8 cellular contexts compared by ENCODE assay signal in the genomic region with DNA sequence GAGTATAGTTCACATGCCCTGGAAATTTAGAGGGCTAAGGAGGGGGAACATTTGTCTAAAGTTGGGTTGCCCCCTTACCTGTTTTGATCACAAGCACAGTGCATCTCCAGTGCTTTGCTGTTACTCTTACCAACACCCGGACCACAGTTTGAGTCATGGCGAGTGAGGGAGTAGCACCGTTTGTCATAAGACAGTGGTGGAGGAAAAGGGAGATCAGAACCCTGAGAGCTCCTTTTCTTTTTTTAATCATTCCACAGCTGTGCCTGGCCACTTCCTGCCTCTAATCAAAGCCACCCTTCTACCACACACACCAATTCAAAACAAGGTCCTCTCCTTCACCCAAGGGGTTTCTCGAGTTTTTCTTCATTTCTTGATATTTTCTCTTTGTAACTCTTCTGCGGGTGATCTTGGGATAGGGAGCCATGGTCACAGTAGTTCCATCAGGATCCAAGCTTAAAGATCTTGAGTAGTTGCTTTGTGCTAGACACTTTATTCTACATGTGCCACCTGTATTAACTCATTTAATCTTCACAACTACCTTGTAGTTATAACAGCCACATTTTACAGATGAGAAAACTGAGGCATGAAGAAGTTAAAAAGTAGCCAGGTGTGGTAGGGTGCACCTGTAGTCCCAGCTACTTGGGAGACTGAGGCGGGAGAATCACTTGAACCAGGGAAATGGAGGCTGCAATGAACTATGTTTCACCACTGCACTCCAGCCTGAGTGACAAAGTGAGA. TPM values are rescaled to one million over a fixed set of nuclear protein-coding genes. Genes with fewer than 3 reads are reported as not detected.
DNase-seq lines count a peak whose midpoint lies in the region; ATAC-seq and TF ChIP-seq lines count a peak whose summit lies in the region.

No MANE protein-coding gene starts in this region.

- H3K79me2 ChIP-seq in mammary epithelial cell (ENCODE audit: insufficient read depth, low read length) (no peaks in the 10 kb centered on the region), H9 (ENCODE audit: insufficient read depth, low read length) (no peaks in the 10 kb centered on the region)

- H4K5ac ChIP-seq in H9 (ENCODE audit: insufficient read length, low read depth, low read length), result no peak overlapping the region

- TF ChIP-seq CTCF in mammary epithelial cell (conservative IDR thresholded peaks at IDR 0.05 in 1 of 2, IDR thresholded peaks at IDR 0.05 in 1 of 2; ENCODE audit: extremely low read depth in 1 of 2, insufficient read depth in 1 of 2, low read depth in 1 of 2, low read length in 2 of 2) (no peak), H9 (conservative IDR thresholded peaks at IDR 0.05) (no peak)

- H2BK12ac ChIP-seq in H9 (ENCODE audit: insufficient read length, low read depth, low read length), result no peak overlapping the region

- DNase-seq in T-cell, result peak in 29 of 34 experiments; percentile 8 to 63 (median 33)
- DNase-seq in mammary epithelial cell, result peak; percentile 38
- peak; percentile 68 for DNase-seq in stimulated activated CD4-positive, alpha-beta T cell treated with anti-CD3 and anti-CD28 coated beads, Interleukin-15, amount 100 ng/mL, for 24 hours
- DNase-seq in NCI-H526 (lab: John Stamatoyannopoulos, UW), result no peak
- DNase-seq in amygdala (lab: John Stamatoyannopoulos, UW), result no peak
- no peak for DNase-seq in H9

- no peak overlapping the region for H2BK15ac ChIP-seq in H9 (ENCODE audit: low read depth, low read length)

- H3K23me2 ChIP-seq in H9 (ENCODE audit: insufficient read length, low read depth, low read length, poor library complexity, severe bottlenecking), result no peaks in the 10 kb centered on the region

- H3K4me1 ChIP-seq in mammary epithelial cell (ENCODE audit: insufficient read depth, low read length) (peaks cover 17% of the 10 kb centered on the region), H9 (ENCODE audit: insufficient read depth, low read length) (peaks cover 10% of the 10 kb centered on the region)

- no peak overlapping the region for H2BK5ac ChIP-seq in H9 (ENCODE audit: insufficient read length, low read length)

- no peak overlapping the region for H3K4ac ChIP-seq in H9 (ENCODE audit: low read depth, low read length)

- H3K9me3 Mint-ChIP-seq in T-cell (no peaks in the 10 kb centered on the region), H9 (no peaks in the 10 kb centered on the region)

- H2BK120ac ChIP-seq in H9 (ENCODE audit: low read depth, low read length, poor library complexity, severe bottlenecking), result no peak overlapping the region

- H3K27me3 Mint-ChIP-seq in T-cell, result no peaks in the 10 kb centered on the region
- peaks cover 1% of the 10 kb centered on the region for H3K27me3 Mint-ChIP-seq in H9 (ENCODE audit: low read depth)

- POLR2A ChIA-PET in T-cell (lab: Charles Lee), result no interaction called here

- no peak overlapping the region for H4K8ac ChIP-seq in H9 (replicated peaks; ENCODE audit: insufficient read length, low read depth, low read length)

- H2BK20ac ChIP-seq in H9 (ENCODE audit: low read depth, low read length, poor library complexity, severe bottlenecking), result no peak overlapping the region

- no peak overlapping the region for H3K56ac ChIP-seq in H9 (ENCODE audit: insufficient read length, low read depth, low read length)

- H3K9me3 ChIP-seq in mammary epithelial cell (replicated peaks; ENCODE audit: insufficient read depth, low read length) (no peaks in the 10 kb centered on the region), H9 (ENCODE audit: control insufficient read depth, low read depth, low read length) (no peaks in the 10 kb centered on the region)

- no peak overlapping the region for H3K23ac ChIP-seq in H9 (ENCODE audit: insufficient read length, low read depth, low read length)

- H3K36me3 Mint-ChIP-seq in T-cell (no peaks in the 10 kb centered on the region), H9 (ENCODE audit: insufficient read depth in 1 of 3, low read depth in 3 of 3) (no peaks in the 10 kb centered on the region)

- ATAC-seq in T-cell (replicated peaks in 1 of 4), result peak; percentile 48 to 58 (median 52)
- ATAC-seq in HG02884 (IDR thresholded peaks at IDR 0.05; ENCODE audit: unreplicated experiment), result no peak

- H3K9ac ChIP-seq in mammary epithelial cell (ENCODE audit: insufficient read depth, low read length) (no peak overlapping the region), H9 (ENCODE audit: extremely low read depth, insufficient read length, low read length) (no peak overlapping the region)

- peak overlapping the region; percentile 71 to 84 (median 77) for H3K4me3 Mint-ChIP-seq in T-cell
- H3K4me3 Mint-ChIP-seq in H9, result no peak overlapping the region

- H3K14ac ChIP-seq in H9 (ENCODE audit: insufficient read depth, low read length), result no peak overlapping the region

- no peak overlapping the region for H4K91ac ChIP-seq in H9 (ENCODE audit: insufficient read length, low read depth, low read length)

- intact Hi-C loops in mammary epithelial cell (cut with micrococcal nuclease), result loop anchor here (2.0 kb wide), 1 partner anchor 15 kb away; a partner anchor contains a TSS

- H2AK5ac ChIP-seq in H9 (ENCODE audit: insufficient read length, low read length), result no peak overlapping the region

- H3K4me2 ChIP-seq in mammary epithelial cell (ENCODE audit: insufficient read depth, low read depth, low read length) (no peak overlapping the region), H9 (ENCODE audit: insufficient read depth, insufficient read length, low read length) (no peak overlapping the region)

- H3K27me3 ChIP-seq in mammary epithelial cell (ENCODE audit: insufficient read depth, low read length) (no peaks in the 10 kb centered on the region), H9 (ENCODE audit: insufficient read depth, low read length) (no peaks in the 10 kb centered on the region; the same call in 1 of the 2 replicates)

- H3K27ac Mint-ChIP-seq in T-cell (peak overlapping the region; percentile 91 to 94), H9 (no peak overlapping the region)

- no TSS peak for BruUV-seq in mammary epithelial cell (replicated peaks; lab: Mats Ljungman, UMichigan)

- H3K36me3 ChIP-seq in mammary epithelial cell (ENCODE audit: insufficient read depth, low read length), result no peaks in the 10 kb centered on the region

- H3K4me3 ChIP-seq in GM08714 (ENCODE audit: low read length) (peak overlapping the region; percentile 34; the same call in 1 of the 2 replicates), mammary epithelial cell (replicated peaks in 1 of 3; ENCODE audit: insufficient read depth in 1 of 3, low read depth in 2 of 3, low read length in 3 of 3) (no peak overlapping the region)

- CTCF ChIA-PET in T-cell (lab: Charles Lee) (no interaction called here), mammary epithelial cell (lab: Charles Lee; ENCODE audit: low non-redundant PET) (no interaction called here)

- H3K4me1 Mint-ChIP-seq in T-cell, result peaks cover 53 to 67% (median 59%) of the 10 kb centered on the region in 3 donors
- peaks cover 14 to 25% of the 10 kb centered on the region in 2 experiments for H3K4me1 Mint-ChIP-seq in H9

- WGBS in mammary epithelial cell (ENCODE audit: low coverage, missing lambda C conversion rate), result 92% methylated on average over 5 of the region's 6 CpGs
- no CpG with 5 or more reads among the region's 6 CpGs for WGBS in H9 (ENCODE audit: extremely low coverage, insufficient read length, low lambda C conversion rate)

- H3K18ac ChIP-seq in H9 (ENCODE audit: insufficient read length, low read depth, low read length), result no peak overlapping the region

- in situ Hi-C loops in mammary epithelial cell (cut with MboI; ENCODE audit: low sequenced_read_pairs in 2 of 2), result no loop called here

- H2AFZ ChIP-seq in mammary epithelial cell (ENCODE audit: low read depth, low read length) (no peak overlapping the region), H9 (ENCODE audit: low read length) (no peak overlapping the region)

- no peaks in the 10 kb centered on the region for H3K79me1 ChIP-seq in H9 (ENCODE audit: insufficient read depth, low read depth, low read length, poor library complexity, severe bottlenecking)

- no peak overlapping the region for H3K27ac ChIP-seq in mammary epithelial cell (ENCODE audit: insufficient read depth, low read depth, low read length)
- H3K27ac ChIP-seq in H9 (ENCODE audit: insufficient read length, low read depth, low read length), result no peak overlapping the region

- H4K20me1 ChIP-seq in mammary epithelial cell (ENCODE audit: insufficient read depth, low read length) (no peaks in the 10 kb centered on the region), H9 (ENCODE audit: control insufficient read depth, insufficient read depth, insufficient read length) (no peaks in the 10 kb centered on the region)

- H3T11ph ChIP-seq in H9 (ENCODE audit: low read length), result no peak overlapping the region

- dilution Hi-C loops in mammary epithelial cell (cut with HindIII; ENCODE audit: low sequenced_read_pairs), result no loop called here

RNA-seq across cellular contexts. Expression of a gene that starts 5.0 kb away (rescaled TPM):
- not detected for total RNA-seq in T-cell
- total RNA-seq in mammary epithelial cell, result not detected
- not detected for polyA plus RNA-seq in mammary epithelial cell
- not detected for polyA minus RNA-seq in mammary epithelial cell
- total RNA-seq in H9 (2021), result 0.26 and 0.66 TPM in 2 replicates

RNA-seq across cellular contexts. Expression of a gene that starts 15.1 kb away (rescaled TPM):
- total RNA-seq in T-cell (10 to 100 TPM; 54.6 to 66.0 (median 58.6) TPM), mammary epithelial cell (100 to 1,000 TPM in 1 of 2 donors, 10 to 100 TPM in 1; 80.7 to 128 TPM), H9 (2021) (71.9 and 82.5 TPM in 2 replicates)
- polyA plus RNA-seq in mammary epithelial cell, result 84.5 TPM
- 155 TPM for polyA minus RNA-seq in mammary epithelial cell

RNA-seq across cellular contexts. Expression of a gene that starts 49.5 kb away (rescaled TPM):
- 1 to 10 TPM in 1 of 5 donors, under 1 TPM in 4; 0.22 to 3.8 (median 0.26) TPM for total RNA-seq in T-cell
- total RNA-seq in mammary epithelial cell, result 10 to 100 TPM in 1 of 2 donors, 1 to 10 TPM in 1; 1.3 to 28.7 TPM
- polyA plus RNA-seq in mammary epithelial cell, result 0.20 TPM
- polyA minus RNA-seq in mammary epithelial cell, result not detected
- total RNA-seq in H9 (2021), result not detected in 2 replicates

Comparison
In these comparisons a context has a peak if more than half of its experiments do, and no peak if none do; other contexts are left out.
1. DNase-seq: peak in T-cell (29 of 34), mammary epithelial cell (single experiment) and stimulated activated CD4-positive, alpha-beta T cell treated with anti-CD3 and anti-CD28 coated beads, Interleukin-15, amount 100 ng/mL, for 24 hours (single experiment); none in NCI-H526 (0 of 2), amygdala (0 of 56) and H9 (single experiment).
2. H3K27ac Mint-ChIP-seq: peak in T-cell (2 of 2); none in H9 (0 of 3).
3. H3K4me3 Mint-ChIP-seq: peak in T-cell (3 of 3); none in H9 (0 of 2).